ENCODE assay signal across 23 cellular contexts in the genomic region with DNA sequence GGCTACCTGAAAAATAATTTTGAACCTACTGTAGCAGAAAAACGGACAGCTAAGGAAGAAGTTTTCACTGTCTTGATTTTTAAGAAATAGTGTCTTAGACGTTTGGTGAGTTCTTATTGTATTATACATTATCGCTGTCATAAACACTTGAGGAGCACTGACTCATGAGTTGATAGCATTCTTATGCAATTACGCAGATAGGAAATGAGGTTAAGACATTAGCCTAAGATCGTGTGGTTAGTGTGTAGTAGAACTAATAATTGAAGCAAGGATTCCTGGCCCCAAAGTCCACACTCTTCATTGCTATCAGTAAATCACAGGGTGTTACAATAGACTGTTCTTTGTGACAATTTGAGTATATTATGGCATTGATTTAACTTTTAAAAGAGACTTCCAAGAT.
DNase-seq lines count a peak whose midpoint lies in the region; ATAC-seq, FAIRE-seq and TF ChIP-seq lines count a peak whose summit lies in the region.
"Had no signal": no experiment of that assay in that cellular context is flagged by ENCODE, and none has a peak within 500 bp of the region (broad histone marks: within the 10 kb centered on the region; RNA-seq: fewer than 3 reads in every experiment).

No MANE protein-coding gene starts in this region.

- no peaks in the 10 kb centered on the region for H3K27me3 Mint-ChIP-seq in activated naive CD8-positive, alpha-beta T cell treated with anti-CD3 and anti-CD28 coated beads for 36 hours
- peaks cover 0 to 1% (median 0%) of the 10 kb centered on the region in 5 donors for H3K27me3 Mint-ChIP-seq in naive thymus-derived CD8-positive, alpha-beta T cell

- no peaks in the 10 kb centered on the region for H3K36me3 Mint-ChIP-seq in activated naive CD8-positive, alpha-beta T cell treated with anti-CD3 and anti-CD28 coated beads for 36 hours
- H3K36me3 Mint-ChIP-seq in naive thymus-derived CD8-positive, alpha-beta T cell, result peaks cover 0 to 12% (median 9%) of the 10 kb centered on the region in 3 donors
- H3K36me3 Mint-ChIP-seq: activated naive CD8-positive, alpha-beta T cell treated with anti-CD3 and anti-CD28 coated beads, Interleukin-2, amount 10 ng/mL, durations not matched to agents 7 days and 5 days had no signal

- H3K27ac Mint-ChIP-seq in activated naive CD8-positive, alpha-beta T cell treated with anti-CD3 and anti-CD28 coated beads for 36 hours, result no peak overlapping the region
- no peak overlapping the region for H3K27ac Mint-ChIP-seq in naive thymus-derived CD8-positive, alpha-beta T cell
- H3K27ac Mint-ChIP-seq: activated CD4-positive, alpha-beta T cell treated with anti-CD3 and anti-CD28 coated beads, Interleukin-2, amount 10 ng/mL, durations not matched to agents 24 days and 14 days; activated naive CD8-positive, alpha-beta T cell treated with anti-CD3 and anti-CD28 coated beads, Interleukin-2, amount 10 ng/mL, durations not matched to agents 7 days and 5 days; activated T-helper 1 cell treated with anti-CD3 and anti-CD28 coated beads, Interleukin-12 subunit alpha, Interleukin-12 subunit beta, Interleukin-2, Interleukin-4 antibody, amounts not matched to agents 30 ng/mL and 10 ng/mL and 1 ng/mL, durations not matched to agents 14 hours and 24 hours and 36 hours; endodermal cell had no signal

- H3K4me3 ChIP-seq in NB4 (ENCODE audit: low read depth, low read length) (no peak overlapping the region), astrocyte of the spinal cord (ENCODE audit: low read depth, low read length) (no peak overlapping the region), keratinocyte (ENCODE audit: control insufficient read depth in 2 of 3, extremely low read depth in 1 of 3, insufficient read depth in 2 of 3, low read depth in 1 of 3, low read length in 3 of 3) (no peak overlapping the region), tibial nerve (no peak overlapping the region)
- H3K4me3 ChIP-seq: BLaER1 treated with 17β-estradiol and CSF1 and Interleukin-3, amounts not matched to agents 10 nM and 100 nM; HAP-1; left ventricle myocardium inferior; sigmoid colon; SJSA1 had no signal

- FAIRE-seq in keratinocyte (lab: Jason Lieb, UNC) (peak; percentile 90), frontal cortex (lab: Jason Lieb, UNC) (no peak)

- H3K27ac ChIP-seq in keratinocyte (ENCODE audit: control insufficient read depth, insufficient read depth, low read length) (no peak overlapping the region), tibial nerve (no peak overlapping the region)
- H3K27ac ChIP-seq: BLaER1 treated with 17β-estradiol and CSF1 and Interleukin-3, amounts not matched to agents 10 nM and 100 nM; KMS-11; left ventricle myocardium inferior; sigmoid colon; SJSA1 had no signal

- peak overlapping the region; percentile 45 for H3K4me2 ChIP-seq in keratinocyte (ENCODE audit: control insufficient read depth, extremely low read depth, insufficient read depth, low read depth, low read length)
- H3K4me2 ChIP-seq: BLaER1 treated with 17β-estradiol and CSF1 and Interleukin-3, amounts not matched to agents 10 nM and 100 nM; KMS-11 had no signal

- no peaks in the 10 kb centered on the region for H4K20me1 ChIP-seq in keratinocyte (ENCODE audit: control insufficient read depth, extremely low read depth, insufficient read depth, low read length)
- H4K20me1 ChIP-seq: BLaER1 treated with 17β-estradiol and CSF1 and Interleukin-3, amounts not matched to agents 10 nM and 100 nM had no signal

- peaks cover 10% of the 10 kb centered on the region for H3K4me1 ChIP-seq in keratinocyte (ENCODE audit: control insufficient read depth, extremely low read depth, insufficient read depth, low read length)
- H3K4me1 ChIP-seq in tibial nerve, result no peaks in the 10 kb centered on the region
- H3K4me1 ChIP-seq: BLaER1 treated with 17β-estradiol and CSF1 and Interleukin-3, amounts not matched to agents 10 nM and 100 nM; HAP-1; left ventricle myocardium inferior; sigmoid colon; SJSA1 had no signal

- POLR2A ChIA-PET in naive thymus-derived CD8-positive, alpha-beta T cell (lab: Charles Lee), result no interaction called here

- in situ Hi-C loops in astrocyte of the spinal cord (cut with HindIII; ENCODE audit: low sequenced_read_pairs), result no loop called here

- H3K27me3 ChIP-seq in keratinocyte (ENCODE audit: control insufficient read depth, extremely low read depth, insufficient read depth, low read length), result no peaks in the 10 kb centered on the region
- no peaks in the 10 kb centered on the region for H3K27me3 ChIP-seq in tibial nerve
- H3K27me3 ChIP-seq: BLaER1 treated with 17β-estradiol and CSF1 and Interleukin-3, amounts not matched to agents 10 nM and 100 nM; sigmoid colon; SJSA1 had no signal

- H3K9me3 Mint-ChIP-seq in activated naive CD8-positive, alpha-beta T cell treated with anti-CD3 and anti-CD28 coated beads for 36 hours, result peaks cover 2% of the 10 kb centered on the region
- peaks cover 0 to 6% (median 0%) of the 10 kb centered on the region in 9 donors for H3K9me3 Mint-ChIP-seq in naive thymus-derived CD8-positive, alpha-beta T cell
- H3K9me3 Mint-ChIP-seq: activated naive CD8-positive, alpha-beta T cell treated with anti-CD3 and anti-CD28 coated beads, Interleukin-2, amount 10 ng/mL, durations not matched to agents 7 days and 5 days; activated T-helper 1 cell treated with anti-CD3 and anti-CD28 coated beads, Interleukin-12 subunit alpha, Interleukin-12 subunit beta, Interleukin-2, Interleukin-4 antibody, amounts not matched to agents 30 ng/mL and 10 ng/mL and 1 ng/mL, durations not matched to agents 14 hours and 24 hours and 36 hours; endodermal cell had no signal

- no peak for TF ChIP-seq CTCF in NB4 (IDR thresholded peaks at IDR 0.05; ENCODE audit: low read depth, low read length)
- no peak for TF ChIP-seq CTCF in astrocyte of the spinal cord (IDR thresholded peaks at IDR 0.05; ENCODE audit: low read depth, low read length)
- no peak for TF ChIP-seq CTCF in keratinocyte (optimal IDR thresholded peaks at IDR 0.05 in 1 of 3, IDR thresholded peaks at IDR 0.05 in 1 of 3, conservative IDR thresholded peaks at IDR 0.05 in 1 of 3; ENCODE audit: extremely low read depth in 1 of 3, insufficient read depth in 2 of 3, low read length in 3 of 3)
- TF ChIP-seq CTCF in tibial nerve (IDR thresholded peaks at IDR 0.05), result no peak

- no peak overlapping the region for H3K9ac ChIP-seq in keratinocyte (ENCODE audit: control insufficient read depth, extremely low read depth, insufficient read depth, low read length)
- H3K9ac ChIP-seq: BLaER1 treated with 17β-estradiol and CSF1 and Interleukin-3, amounts not matched to agents 10 nM and 100 nM; KMS-11 had no signal

- peak overlapping the region; percentile 23 for H2AFZ ChIP-seq in keratinocyte (ENCODE audit: control insufficient read depth, low read length)

- peak; percentile 90 for DNase-seq in ELR (ENCODE audit: low read depth)
- DNase-seq in NB4 (ENCODE audit: low read depth), result peak; percentile 9
- peak; percentile 60 for DNase-seq in astrocyte of the spinal cord (ENCODE audit: low read depth, low spot score)
- DNase-seq in keratinocyte (ENCODE audit: low read depth, low spot score), result peak; percentile 33
- no peak for DNase-seq in activated naive CD8-positive, alpha-beta T cell treated with anti-CD3 and anti-CD28 coated beads for 36 hours
- no peak for DNase-seq in tibial nerve (ENCODE audit: low spot score in 2 of 2)
- no peak for DNase-seq in frontal cortex (ENCODE audit: low spot score in 2 of 2)
- DNase-seq in naive thymus-derived CD8-positive, alpha-beta T cell, result no peak
- DNase-seq: activated CD4-positive, alpha-beta T cell treated with anti-CD3 and anti-CD28 coated beads, Interleukin-2, amount 10 ng/mL, durations not matched to agents 24 days and 14 days; activated naive CD8-positive, alpha-beta T cell treated with anti-CD3 and anti-CD28 coated beads, Interleukin-2, amount 10 ng/mL, durations not matched to agents 7 days and 5 days; Calu3; cortex of kidney; endodermal cell; left ventricle myocardium inferior; NCI-H1092 treated with DMSO at 0.1 percent for 48 hours; NCI-H2029 treated with DMSO at 0.1 percent for 48 hours; sigmoid colon; T-helper 1 cell had no signal

- no peak for TF ChIP-seq EP300 in tibial nerve (IDR thresholded peaks at IDR 0.05)

- H3K4me1 Mint-ChIP-seq in activated naive CD8-positive, alpha-beta T cell treated with anti-CD3 and anti-CD28 coated beads for 36 hours, result no peaks in the 10 kb centered on the region
- H3K4me1 Mint-ChIP-seq in naive thymus-derived CD8-positive, alpha-beta T cell, result no peaks in the 10 kb centered on the region
- H3K4me1 Mint-ChIP-seq: activated CD4-positive, alpha-beta T cell treated with anti-CD3 and anti-CD28 coated beads, Interleukin-2, amount 10 ng/mL, durations not matched to agents 24 days and 14 days; activated naive CD8-positive, alpha-beta T cell treated with anti-CD3 and anti-CD28 coated beads, Interleukin-2, amount 10 ng/mL, durations not matched to agents 7 days and 5 days had no signal

- dilution Hi-C loops in keratinocyte (cut with MboI; ENCODE audit: extremely low pct_ligation_motif_present, low sequenced_read_pairs), result no loop called here

- 72 to 77% methylated on average over 5 of the region's 5 CpGs for WGBS in tibial nerve, 2 donors

- H3K9me3 ChIP-seq in keratinocyte (ENCODE audit: control insufficient read depth, low read depth, low read length) (no peaks in the 10 kb centered on the region), tibial nerve (peaks cover 0 to 3% (median 0%) of the 10 kb centered on the region in 4 donors)
- H3K9me3 ChIP-seq: HAP-1, sigmoid colon, SJSA1 had no signal

- TF ChIP-seq POLR2A in NB4 (IDR thresholded peaks at IDR 0.05; ENCODE audit: extremely low read depth, insufficient read length) (no peak), tibial nerve (IDR thresholded peaks at IDR 0.05) (no peak)

- H3K9me1 ChIP-seq in keratinocyte (ENCODE audit: control insufficient read depth, extremely low read depth, insufficient read depth, low read length), result no peaks in the 10 kb centered on the region

- no peaks in the 10 kb centered on the region for H3K79me2 ChIP-seq in keratinocyte (ENCODE audit: control insufficient read depth, insufficient read depth, low read length)

- no peaks in the 10 kb centered on the region for H3K36me3 ChIP-seq in keratinocyte (ENCODE audit: control insufficient read depth in 2 of 2, extremely low read depth in 1 of 2, insufficient read depth in 2 of 2, low read length in 2 of 2)
- no peaks in the 10 kb centered on the region for H3K36me3 ChIP-seq in tibial nerve
- H3K36me3 ChIP-seq: HAP-1, left ventricle myocardium inferior, sigmoid colon, SJSA1 had no signal

- H3K4me3 Mint-ChIP-seq in activated naive CD8-positive, alpha-beta T cell treated with anti-CD3 and anti-CD28 coated beads for 36 hours, result no peak overlapping the region
- H3K4me3 Mint-ChIP-seq in naive thymus-derived CD8-positive, alpha-beta T cell, result no peak overlapping the region
- H3K4me3 Mint-ChIP-seq: activated CD4-positive, alpha-beta T cell treated with anti-CD3 and anti-CD28 coated beads, Interleukin-2, amount 10 ng/mL, durations not matched to agents 24 days and 14 days; activated naive CD8-positive, alpha-beta T cell treated with anti-CD3 and anti-CD28 coated beads, Interleukin-2, amount 10 ng/mL, durations not matched to agents 7 days and 5 days; activated T-helper 1 cell treated with anti-CD3 and anti-CD28 coated beads, Interleukin-12 subunit alpha, Interleukin-12 subunit beta, Interleukin-2, Interleukin-4 antibody, amounts not matched to agents 30 ng/mL and 10 ng/mL and 1 ng/mL, durations not matched to agents 14 hours and 24 hours and 36 hours; endodermal cell had no signal

- no peak for ATAC-seq in naive thymus-derived CD8-positive, alpha-beta T cell

Comparison
In these comparisons a context has a peak if more than half of its experiments do, and no peak if none do; other contexts are left out.
1. DNase-seq: peak in ELR (single experiment), NB4 (single experiment), astrocyte of the spinal cord (single experiment) and keratinocyte (single experiment); none in activated naive CD8-positive, alpha-beta T cell treated with anti-CD3 and anti-CD28 coated beads for 36 hours (single experiment), tibial nerve (0 of 2), frontal cortex (0 of 2) and naive thymus-derived CD8-positive, alpha-beta T cell (0 of 10).